In the genomic region with DNA sequence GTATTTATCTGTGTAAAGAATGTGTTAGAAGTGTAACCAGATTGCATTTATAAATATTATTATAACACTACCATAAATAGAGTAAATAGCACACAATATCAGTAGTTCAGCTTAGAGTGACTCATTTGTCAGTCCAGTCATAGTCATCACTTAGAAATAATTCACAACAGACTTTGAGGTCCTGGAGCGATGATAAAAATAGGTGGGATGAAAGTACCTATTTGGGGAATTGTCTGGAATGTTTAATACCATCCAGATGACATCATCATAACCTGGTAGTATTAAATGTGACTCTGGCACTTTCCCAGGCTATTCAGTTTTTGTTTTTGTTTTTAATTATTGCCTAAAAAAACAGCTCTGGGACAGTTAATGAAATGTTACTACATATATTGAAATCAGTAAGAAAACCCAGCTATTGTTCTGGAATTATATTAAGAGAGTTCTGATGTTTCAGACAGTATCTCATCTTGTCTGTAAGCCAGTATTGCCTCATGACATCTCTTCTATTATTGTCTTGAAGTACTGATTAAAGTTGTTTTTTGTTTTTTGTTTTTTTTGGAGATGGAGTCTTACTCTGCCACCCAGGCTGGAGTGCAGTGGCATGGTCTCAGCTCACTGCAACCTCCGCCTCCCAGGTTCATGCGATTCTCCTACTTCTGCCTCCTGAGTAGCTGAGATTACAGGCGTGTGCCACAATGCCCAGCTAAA, we compare ENCODE assay signal across 1 cellular context.
TF ChIP-seq lines count a peak whose summit lies in the region.

No MANE protein-coding gene starts in this region.

TF ChIP-seq in endothelial cell of umbilical vein, 7 proteins besides CTCF, POLR2A, EP300 and RAD21:
- TF ChIP-seq, protein P1, sequence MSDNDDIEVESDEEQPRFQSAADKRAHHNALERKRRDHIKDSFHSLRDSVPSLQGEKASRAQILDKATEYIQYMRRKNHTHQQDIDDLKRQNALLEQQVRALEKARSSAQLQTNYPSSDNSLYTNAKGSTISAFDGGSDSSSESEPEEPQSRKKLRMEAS (IDR thresholded peaks at IDR 0.05; ENCODE audit: insufficient read depth, insufficient read length), result no peak
- TF ChIP-seq GATA2 (IDR thresholded peaks at IDR 0.05; ENCODE audit: insufficient read depth, insufficient read length, low read depth, low read length) (no peak), JUN (IDR thresholded peaks at IDR 0.05; ENCODE audit: borderline replicate concordance, insufficient read depth, insufficient read length, low read depth) (peak; percentile 77), MYC (IDR thresholded peaks at IDR 0.05; ENCODE audit: low read depth, low read length) (no peak), EZH2 (IDR thresholded peaks at IDR 0.05; ENCODE audit: borderline replicate concordance, low read depth, low read length, severe bottlenecking) (no peak), POLR2AphosphoS5 (IDR thresholded peaks at IDR 0.05; ENCODE audit: insufficient read depth, low read depth, low read length) (no peak), FOS (IDR thresholded peaks at IDR 0.05; ENCODE audit: borderline replicate concordance, insufficient read depth, low read length) (peak; percentile 71)
